ENCODE assay signal across 25 cellular contexts in genomic region chr7:73933091-73933490, GRCh38.
"Had no signal": no experiment of that assay in that cellular context is flagged by ENCODE, and none has a peak within 500 bp of the region (broad histone marks: within the 10 kb centered on the region; RNA-seq: fewer than 3 reads in every experiment).

No MANE protein-coding gene starts in this region.

- H3K27ac ChIP-seq: coronary artery, esophagus muscularis mucosa, gastrocnemius medialis, left lung, prostate gland, right atrium auricular region, stomach, thyroid gland, vagina had no signal

- H3K27me3 ChIP-seq: esophagus muscularis mucosa, gastrocnemius medialis, left lung, right atrium auricular region, stomach, thyroid gland, vagina had no signal

- ATAC-seq: gastrocnemius medialis; left cardiac atrium; left lung; naive thymus-derived CD8-positive, alpha-beta T cell; sciatic nerve; stimulated activated effector memory CD8-positive, alpha-beta T cell treated with anti-CD3 and anti-CD28 coated beads, Interleukin-12 subunit alpha, Interleukin-12 subunit beta, amount 100 ng/mL, for 72 hours had no signal

- H3K4me3 Mint-ChIP-seq: naive thymus-derived CD8-positive, alpha-beta T cell; nephron progenitor cell; stimulated activated effector memory CD8-positive, alpha-beta T cell treated with anti-CD3 and anti-CD28 coated beads, Interleukin-12 subunit alpha, Interleukin-12 subunit beta, amount 100 ng/mL, for 72 hours had no signal

- H3K9me3 Mint-ChIP-seq: nephron progenitor cell; stimulated activated effector memory CD8-positive, alpha-beta T cell treated with anti-CD3 and anti-CD28 coated beads, Interleukin-12 subunit alpha, Interleukin-12 subunit beta, amount 100 ng/mL, for 72 hours had no signal

- DNase-seq: dermis blood vessel endothelial cell; effector memory CD4-positive, alpha-beta T cell; gastrocnemius medialis; head of caudate nucleus; kidney; left cardiac atrium; left lung; mammary epithelial cell; mesendoderm; midbrain; naive thymus-derived CD8-positive, alpha-beta T cell; nephron progenitor cell; nucleus accumbens; stimulated activated CD4-positive, alpha-beta T cell treated with anti-CD3 and anti-CD28 coated beads, Interleukin-2, amount 100 ng/mL, for 24 hours; stimulated activated CD4-positive, alpha-beta T cell treated with anti-CD3 and anti-CD28 coated beads, Interleukin-4, amount 100 ng/mL, for 24 hours; stimulated activated naive CD4-positive, alpha-beta T cell treated with Interleukin-2 at 50 U/mL for 16 hours; stomach; thyroid gland had no signal

- H3K4me3 ChIP-seq: coronary artery, esophagus muscularis mucosa, gastrocnemius medialis, left lung, prostate gland, right atrium auricular region, stomach, thyroid gland, vagina had no signal

- H3K4me1 ChIP-seq: esophagus muscularis mucosa, gastrocnemius medialis, left lung, prostate gland, right atrium auricular region, stomach, thyroid gland had no signal

- H3K4me1 Mint-ChIP-seq: naive thymus-derived CD8-positive, alpha-beta T cell; nephron progenitor cell; stimulated activated effector memory CD8-positive, alpha-beta T cell treated with anti-CD3 and anti-CD28 coated beads, Interleukin-12 subunit alpha, Interleukin-12 subunit beta, amount 100 ng/mL, for 72 hours had no signal

- H3K27ac Mint-ChIP-seq: naive thymus-derived CD8-positive, alpha-beta T cell; nephron progenitor cell; stimulated activated effector memory CD8-positive, alpha-beta T cell treated with anti-CD3 and anti-CD28 coated beads, Interleukin-12 subunit alpha, Interleukin-12 subunit beta, amount 100 ng/mL, for 72 hours had no signal

- H3K36me3 ChIP-seq: esophagus muscularis mucosa, gastrocnemius medialis, left lung, prostate gland, right atrium auricular region, stomach, thyroid gland, vagina had no signal

- H3K36me3 Mint-ChIP-seq: naive thymus-derived CD8-positive, alpha-beta T cell; stimulated activated effector memory CD8-positive, alpha-beta T cell treated with anti-CD3 and anti-CD28 coated beads, Interleukin-12 subunit alpha, Interleukin-12 subunit beta, amount 100 ng/mL, for 72 hours had no signal
